20 cellular contexts compared by ENCODE assay signal in the genomic region with DNA sequence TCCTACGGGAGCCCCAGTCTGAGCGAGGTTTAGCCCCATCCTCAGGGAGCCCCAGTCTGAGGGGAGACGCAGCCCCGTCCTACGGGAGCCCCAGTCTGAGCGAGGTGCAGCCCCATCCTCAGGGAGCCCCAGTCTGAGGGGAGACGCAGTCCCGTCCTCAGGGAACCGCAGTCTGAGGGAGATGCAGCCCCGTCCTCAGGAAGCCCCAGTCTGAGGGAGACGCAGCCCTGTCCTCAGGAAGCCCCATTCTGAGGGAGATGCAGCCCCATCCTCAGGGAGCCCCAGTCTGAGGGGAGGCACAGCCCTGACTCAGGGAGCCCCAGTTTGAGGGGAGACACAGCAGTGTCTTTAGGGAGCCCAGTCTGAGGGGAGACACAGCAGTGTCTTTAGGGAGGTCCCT. TPM values are rescaled to one million over a fixed set of nuclear protein-coding genes. Genes with fewer than 3 reads are reported as not detected.
A peak's percentile ranks its signal among the peaks of the same experiment; 100 is the strongest.
DNase-seq lines count a peak whose midpoint lies in the region; ATAC-seq and TF ChIP-seq lines count a peak whose summit lies in the region.
"Had no signal": no experiment of that assay in that cellular context is flagged by ENCODE, and none has a peak within 500 bp of the region (broad histone marks: within the 10 kb centered on the region; RNA-seq: fewer than 3 reads in every experiment).

No MANE protein-coding gene starts in this region.

- H3K36me3 ChIP-seq in heart left ventricle (no peaks in the 10 kb centered on the region), PC-9 (ENCODE audit: low read depth) (no peaks in the 10 kb centered on the region), muscle layer of duodenum (ENCODE audit: control insufficient read depth in 1 of 2, insufficient read depth in 2 of 2, low read length in 2 of 2) (no peaks in the 10 kb centered on the region), transverse colon (no peaks in the 10 kb centered on the region), gastroesophageal sphincter (no peaks in the 10 kb centered on the region)
- H3K36me3 ChIP-seq: SJCRH30, WERI-Rb-1 had no signal

- peaks cover 21% of the 10 kb centered on the region for H3K27me3 Mint-ChIP-seq in nephron progenitor cell (ENCODE audit: low read depth, poor library complexity)
- H3K27me3 Mint-ChIP-seq: CD4-positive, alpha-beta T cell had no signal

- ATAC-seq in heart left ventricle (no peak), Right ventricle myocardium superior (ENCODE audit: poor library complexity) (no peak), omental fat pad (ENCODE audit: low FRiP score) (no peak), gastroesophageal sphincter (no peak)

- CTCF ChIA-PET in PC-9 (lab: Charles Lee): interaction anchor here (0.6 kb wide), 1 partner anchor 218 kb away, joined by 3 read pairs; no protein-coding TSS in a partner anchor

- H3K4me3 Mint-ChIP-seq in nephron progenitor cell: no peak overlapping the region
- H3K4me3 Mint-ChIP-seq: CD4-positive, alpha-beta T cell had no signal

- no peak overlapping the region for H2AFZ ChIP-seq in PC-9

- H3F3A ChIP-seq in PC-9 (ENCODE audit: insufficient read depth, low read depth): peaks cover 18% of the 10 kb centered on the region; the same call in 1 of the 2 replicates

- TF ChIP-seq CTCF in heart left ventricle (IDR thresholded peaks at IDR 0.05): no peak
- TF ChIP-seq CTCF in PC-9 (conservative IDR thresholded peaks at IDR 0.05): no peak
- TF ChIP-seq CTCF in transverse colon (IDR thresholded peaks at IDR 0.05): no peak
- no peak for TF ChIP-seq CTCF in omental fat pad (IDR thresholded peaks at IDR 0.05)
- no peak for TF ChIP-seq CTCF in nephron progenitor cell (IDR thresholded peaks at IDR 0.05)
- no peak for TF ChIP-seq CTCF in gastroesophageal sphincter (IDR thresholded peaks at IDR 0.05)

- no peaks in the 10 kb centered on the region for H3K9me2 ChIP-seq in PC-9 (ENCODE audit: insufficient read depth)

- peaks cover 0 to 57% (median 30%) of the 10 kb centered on the region in 12 donors for H3K4me1 ChIP-seq in heart left ventricle
- H3K4me1 ChIP-seq in PC-9 (replicated peaks; ENCODE audit: insufficient read depth): peaks cover 43% of the 10 kb centered on the region
- no peaks in the 10 kb centered on the region for H3K4me1 ChIP-seq in muscle layer of duodenum (ENCODE audit: control insufficient read depth in 1 of 2, insufficient read depth in 2 of 2, low read length in 2 of 2)
- peaks cover 8 to 30% (median 18%) of the 10 kb centered on the region in 4 donors for H3K4me1 ChIP-seq in transverse colon
- H3K4me1 ChIP-seq in gastroesophageal sphincter: no peaks in the 10 kb centered on the region

- H3K9me3 ChIP-seq in heart left ventricle (no peaks in the 10 kb centered on the region), PC-9 (ENCODE audit: insufficient read depth, low read depth) (no peaks in the 10 kb centered on the region), muscle layer of duodenum (ENCODE audit: control insufficient read depth in 1 of 2, low read length in 2 of 2) (no peaks in the 10 kb centered on the region), transverse colon (no peaks in the 10 kb centered on the region), gastroesophageal sphincter (no peaks in the 10 kb centered on the region)
- H3K9me3 ChIP-seq: SJCRH30 had no signal

- intact Hi-C loops in heart left ventricle (cut with DNase I): no loop called here
- intact Hi-C loops in Right ventricle myocardium superior (cut with DNase I): no loop called here
- intact Hi-C loops in PC-9 (cut with micrococcal nuclease; ENCODE audit: unreplicated experiment): no loop called here
- intact Hi-C loops in transverse colon (cut with DNase I; ENCODE audit: low total_unique reads): no loop called here

- DNase-seq in heart left ventricle (no peak), Right ventricle myocardium superior (no peak), PC-9 (no peak), transverse colon (no peak), omental fat pad (ENCODE audit: low spot score) (no peak), nephron progenitor cell (no peak)
- DNase-seq: activated CD4-positive, alpha-beta T cell treated with anti-CD3 and anti-CD28 coated beads, Interleukin-2, amount 50 U/mL, for 4 hours; activated gamma-delta T cell treated with Interleukin-2 at 50 U/mL for 16 hours; activated T-cell treated with anti-CD3 and anti-CD28 coated beads for 4 hours; CD4-positive, alpha-beta T cell; dermis blood vessel endothelial cell; hypothalamus; Karpas-422; NCI-H187; NCI-H226; SJCRH30; stimulated activated CD4-positive, alpha-beta T cell treated with anti-CD3 and anti-CD28 coated beads, Interleukin-2, amount 100 ng/mL, for 48 hours; WERI-Rb-1 had no signal

- H3K36me3 Mint-ChIP-seq in nephron progenitor cell (ENCODE audit: low read depth): no peaks in the 10 kb centered on the region

- H3K27ac ChIP-seq in heart left ventricle: peak overlapping the region in 11 of 12 donors; percentile 38 to 83 (median 73)
- peak overlapping the region; percentile 75; the same call in 1 of the 2 replicates for H3K27ac ChIP-seq in PC-9
- peak overlapping the region; percentile 79 for H3K27ac ChIP-seq in muscle layer of duodenum (ENCODE audit: low read length)
- H3K27ac ChIP-seq in transverse colon: peak overlapping the region in 3 of 4 donors; percentile 59 to 75 (median 65)
- no peak overlapping the region for H3K27ac ChIP-seq in gastroesophageal sphincter
- H3K27ac ChIP-seq: SJCRH30, WERI-Rb-1 had no signal

- H3K27me3 ChIP-seq in heart left ventricle (no peaks in the 10 kb centered on the region), PC-9 (ENCODE audit: insufficient read depth, low read depth) (no peaks in the 10 kb centered on the region), muscle layer of duodenum (ENCODE audit: low read depth, low read length) (no peaks in the 10 kb centered on the region), transverse colon (no peaks in the 10 kb centered on the region), gastroesophageal sphincter (no peaks in the 10 kb centered on the region)
- H3K27me3 ChIP-seq: SJCRH30 had no signal

- no peaks in the 10 kb centered on the region for H4K20me1 ChIP-seq in PC-9 (ENCODE audit: insufficient read depth)

- 88 to 95% (median 91%) methylated on average over 10 to 11 of the region's 11 CpGs for WGBS in heart left ventricle, 4 donors
- 95% methylated on average over 9 of the region's 11 CpGs; no CpG with 5 or more reads in 1 of the 2 donors for WGBS in transverse colon (ENCODE audit: low coverage in 1 of 2), 2 donors
- WGBS in gastroesophageal sphincter (ENCODE audit: low coverage in 1 of 2), 2 donors: 100% methylated on average over 3 of the region's 11 CpGs; no CpG with 5 or more reads in 1 of the 2 donors

- peak overlapping the region; percentile 75 for H3K4me2 ChIP-seq in PC-9

- peaks cover 30% of the 10 kb centered on the region for H3K4me1 Mint-ChIP-seq in nephron progenitor cell

- POLR2A ChIA-PET in PC-9 (lab: Charles Lee; ENCODE audit: unreplicated experiment): no interaction called here

- TF ChIP-seq EP300 in transverse colon (IDR thresholded peaks at IDR 0.05; ENCODE audit: low read depth) (no peak), gastroesophageal sphincter (IDR thresholded peaks at IDR 0.05) (no peak)

- in situ Hi-C loops in transverse colon (cut with MboI; ENCODE audit: low pct_ligation_motif_present in 1 of 4, low pct_unique_long_range_greater_than_20kb in 1 of 4, low sequenced_read_pairs in 3 of 4): no loop called here

- H3K4me3 ChIP-seq in heart left ventricle: no peak overlapping the region
- H3K4me3 ChIP-seq in PC-9: no peak overlapping the region
- H3K4me3 ChIP-seq in muscle layer of duodenum (ENCODE audit: low read depth in 1 of 2, low read length in 2 of 2): no peak overlapping the region
- no peak overlapping the region for H3K4me3 ChIP-seq in transverse colon
- no peak overlapping the region for H3K4me3 ChIP-seq in gastroesophageal sphincter
- H3K4me3 ChIP-seq: SJCRH30 had no signal

- H3K27ac Mint-ChIP-seq in nephron progenitor cell: no peak overlapping the region
- H3K27ac Mint-ChIP-seq: CD4-positive, alpha-beta T cell had no signal

- H3K79me2 ChIP-seq in PC-9 (ENCODE audit: low read depth): no peaks in the 10 kb centered on the region

- no TSS peak for BruUV-seq in PC-9 (replicated peaks; lab: Mats Ljungman, UMichigan)

- TF ChIP-seq POLR2A in heart left ventricle (IDR thresholded peaks at IDR 0.05) (no peak), transverse colon (IDR thresholded peaks at IDR 0.05) (no peak), gastroesophageal sphincter (IDR thresholded peaks at IDR 0.05) (no peak)

- no peaks in the 10 kb centered on the region for H3K9me3 Mint-ChIP-seq in nephron progenitor cell
- H3K9me3 Mint-ChIP-seq: CD4-positive, alpha-beta T cell had no signal

RNA-seq across cellular contexts. Expression of gene VEGFA, which starts 27.9 kb away (rescaled TPM):
- 100 to 1,000 TPM in 7 of 9 donors, 10 to 100 TPM in 2; 83.0 to 238 (median 171) TPM for total RNA-seq in heart left ventricle
- polyA plus RNA-seq in heart left ventricle: 100 to 1,000 TPM; 139 to 254 TPM
- total RNA-seq in Right ventricle myocardium superior: 230 TPM
- total RNA-seq in PC-9 (2021): 112 and 117 TPM in 2 replicates
- 100 to 1,000 TPM; 131 to 608 (median 203) TPM for total RNA-seq in transverse colon
- 100 to 1,000 TPM; 157 to 656 (median 510) TPM for total RNA-seq in omental fat pad
- total RNA-seq in gastroesophageal sphincter: 10 to 100 TPM; 32.2 to 66.2 (median 40.1) TPM

Comparison
In these comparisons a context has a peak if more than half of its experiments do, and no peak if none do; other contexts are left out.
1. H3K27ac ChIP-seq: peak in heart left ventricle (11 of 12), PC-9 (single experiment), muscle layer of duodenum (single experiment) and transverse colon (3 of 4); none in gastroesophageal sphincter (0 of 4).